1 cellular context compared by ENCODE assay signal in the genomic region with DNA sequence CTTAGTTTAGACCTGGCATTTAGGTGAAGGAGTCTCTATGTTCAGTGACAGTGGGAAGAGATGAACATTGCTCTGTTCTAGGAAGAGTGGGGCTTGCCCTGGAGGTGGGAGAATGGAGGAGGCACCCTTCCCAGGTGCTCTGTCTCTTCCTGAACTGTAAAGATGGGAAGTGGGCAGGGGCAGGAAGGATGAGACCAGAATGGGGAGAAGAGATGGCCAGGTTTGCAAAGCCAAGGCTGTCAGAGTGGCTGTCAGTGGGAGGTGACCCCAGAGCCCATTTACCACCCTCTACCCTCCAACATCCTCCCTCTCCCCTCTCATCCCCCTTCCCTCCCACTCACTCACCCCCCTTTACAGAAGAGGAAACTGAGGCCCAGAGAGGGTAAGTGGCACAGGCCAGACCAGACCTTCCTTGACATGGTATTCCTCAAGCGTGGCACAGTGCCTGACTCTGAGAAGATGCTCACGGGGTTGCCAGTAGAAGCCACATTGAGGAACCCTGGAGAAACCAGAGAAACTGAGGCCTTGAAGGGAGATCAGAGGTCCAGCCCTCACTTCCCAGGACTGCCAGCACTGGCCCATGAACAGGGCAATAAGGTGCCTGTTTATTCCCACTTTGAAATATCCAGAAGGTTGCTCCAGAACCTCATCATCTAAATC.
TF ChIP-seq lines count a peak whose summit lies in the region.

No MANE protein-coding gene starts in this region.

TF ChIP-seq in IMR-90, 13 proteins besides CTCF, POLR2A, EP300 and RAD21:
- TF ChIP-seq CHD1 (IDR thresholded peaks at IDR 0.05; ENCODE audit: low read depth, low read length), result no peak
- TF ChIP-seq SMC3 (IDR thresholded peaks at IDR 0.05; ENCODE audit: low read depth, low read length), result no peak
- TF ChIP-seq MAFK (IDR thresholded peaks at IDR 0.05; ENCODE audit: low read depth, low read length), result no peak
- no peak for TF ChIP-seq RCOR1 (IDR thresholded peaks at IDR 0.05; ENCODE audit: insufficient replicate concordance, low read length)
- TF ChIP-seq, protein P1, sequence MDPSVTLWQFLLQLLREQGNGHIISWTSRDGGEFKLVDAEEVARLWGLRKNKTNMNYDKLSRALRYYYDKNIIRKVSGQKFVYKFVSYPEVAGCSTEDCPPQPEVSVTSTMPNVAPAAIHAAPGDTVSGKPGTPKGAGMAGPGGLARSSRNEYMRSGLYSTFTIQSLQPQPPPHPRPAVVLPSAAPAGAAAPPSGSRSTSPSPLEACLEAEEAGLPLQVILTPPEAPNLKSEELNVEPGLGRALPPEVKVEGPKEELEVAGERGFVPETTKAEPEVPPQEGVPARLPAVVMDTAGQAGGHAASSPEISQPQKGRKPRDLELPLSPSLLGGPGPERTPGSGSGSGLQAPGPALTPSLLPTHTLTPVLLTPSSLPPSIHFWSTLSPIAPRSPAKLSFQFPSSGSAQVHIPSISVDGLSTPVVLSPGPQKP (IDR thresholded peaks at IDR 0.05; ENCODE audit: borderline replicate concordance, low read depth, low read length), result no peak
- TF ChIP-seq RFX5 (IDR thresholded peaks at IDR 0.05; ENCODE audit: low read depth, low read length), result no peak
- TF ChIP-seq MXI1 (IDR thresholded peaks at IDR 0.05; ENCODE audit: borderline replicate concordance, low read depth, low read length), result no peak
- TF ChIP-seq CEBPB (IDR thresholded peaks at IDR 0.05; ENCODE audit: low read depth, low read length), result no peak
- TF ChIP-seq MAZ (IDR thresholded peaks at IDR 0.05; ENCODE audit: borderline replicate concordance, low read depth, low read length), result no peak
- TF ChIP-seq, protein P2, sequence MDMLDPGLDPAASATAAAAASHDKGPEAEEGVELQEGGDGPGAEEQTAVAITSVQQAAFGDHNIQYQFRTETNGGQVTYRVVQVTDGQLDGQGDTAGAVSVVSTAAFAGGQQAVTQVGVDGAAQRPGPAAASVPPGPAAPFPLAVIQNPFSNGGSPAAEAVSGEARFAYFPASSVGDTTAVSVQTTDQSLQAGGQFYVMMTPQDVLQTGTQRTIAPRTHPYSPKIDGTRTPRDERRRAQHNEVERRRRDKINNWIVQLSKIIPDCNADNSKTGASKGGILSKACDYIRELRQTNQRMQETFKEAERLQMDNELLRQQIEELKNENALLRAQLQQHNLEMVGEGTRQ (IDR thresholded peaks at IDR 0.05; ENCODE audit: low read depth, low read length), result no peak
- no peak for TF ChIP-seq NFE2L2 (IDR thresholded peaks at IDR 0.05; ENCODE audit: low read depth, low read length)
